ENCODE assay signal across 11 cellular contexts in genomic region chr5:35129921-35130485, GRCh38.
A peak's percentile ranks its signal among the peaks of the same experiment; 100 is the strongest.
DNase-seq lines count a peak whose midpoint lies in the region; ATAC-seq and TF ChIP-seq lines count a peak whose summit lies in the region.
"Had no signal": no experiment of that assay in that cellular context is flagged by ENCODE, and none has a peak within 500 bp of the region (broad histone marks: within the 10 kb centered on the region; RNA-seq: fewer than 3 reads in every experiment).

No MANE protein-coding gene starts in this region.

- no peaks in the 10 kb centered on the region for H3K9me3 Mint-ChIP-seq in activated T-helper 1 cell treated with anti-CD3 and anti-CD28 coated beads, Interleukin-12 subunit alpha, Interleukin-12 subunit beta, Interleukin-2, Interleukin-4 antibody, amounts not matched to agents 30 ng/mL and 10 ng/mL and 1 ng/mL, durations not matched to agents 14 hours and 24 hours and 36 hours
- peaks cover 12% of the 10 kb centered on the region for H3K9me3 Mint-ChIP-seq in WTC11

- H3K9me3 ChIP-seq in MG63: no peaks in the 10 kb centered on the region

- H3K27me3 ChIP-seq in MG63: no peaks in the 10 kb centered on the region

- no peak overlapping the region for H3K4me3 Mint-ChIP-seq in activated T-helper 1 cell treated with anti-CD3 and anti-CD28 coated beads, Interleukin-12 subunit alpha, Interleukin-12 subunit beta, Interleukin-2, Interleukin-4 antibody, amounts not matched to agents 30 ng/mL and 10 ng/mL and 1 ng/mL, durations not matched to agents 14 hours and 24 hours and 36 hours
- no peak overlapping the region for H3K4me3 Mint-ChIP-seq in WTC11
- H3K4me3 Mint-ChIP-seq: activated naive CD4-positive, alpha-beta T cell treated with anti-CD3 and anti-CD28 coated beads, Interleukin-2, amount 50 U/mL, for 24 hours; B cell; natural killer cell treated with Interleukin-12 subunit alpha and Interleukin-12 subunit beta and Interleukin-15 and Interleukin-18, amount 100 ng/mL, for 72 hours had no signal

- intact Hi-C loops in activated T-helper 1 cell treated with anti-CD3 and anti-CD28 coated beads, Interleukin-12 subunit alpha, Interleukin-12 subunit beta, Interleukin-2, Interleukin-4 antibody, amounts not matched to agents 30 ng/mL and 10 ng/mL and 1 ng/mL, durations not matched to agents 14 hours and 24 hours and 36 hours (cut with micrococcal nuclease): no loop called here
- intact Hi-C loops in lower leg skin (cut with DNase I; ENCODE audit: low total_unique reads): no loop called here

- DNase-seq in AG10803 (ENCODE audit: low read depth) (peak; percentile 50), MG63 (peak; percentile 25), lower leg skin (ENCODE audit: low spot score in 2 of 2) (peak; percentile 56 to 86), NCI-H345 treated with DMSO at 0.1 percent for 48 hours (lab: John Stamatoyannopoulos, UW; ENCODE audit: unreplicated experiment) (no peak), WTC11 (ENCODE audit: low spot score) (no peak)
- DNase-seq in activated T-helper 1 cell treated with anti-CD3 and anti-CD28 coated beads, Interleukin-12 subunit alpha, Interleukin-12 subunit beta, Interleukin-2, Interleukin-4 antibody, amounts not matched to agents 30 ng/mL and 10 ng/mL and 1 ng/mL, durations not matched to agents 14 hours and 24 hours and 36 hours (ENCODE audit: low spot score): peak; percentile 29

- POLR2A ChIA-PET in WTC11 (lab: Charles Lee): no interaction called here

- TF ChIP-seq CTCF in AG10803 (conservative IDR thresholded peaks at IDR 0.05; ENCODE audit: low read length) (no peak), lower leg skin (IDR thresholded peaks at IDR 0.05) (no peak), WTC11 (IDR thresholded peaks at IDR 0.05) (no peak)

- CTCF ChIA-PET in WTC11 (lab: Charles Lee): interaction anchor here (0.5 to 1.4 kb wide), 3 partner anchors 11 to 53 kb away, joined by 3 to 4 read pairs (median 4); no protein-coding TSS in a partner anchor

- WGBS in lower leg skin, 2 donors: 42 to 58% methylated on average over 7 of the region's 7 CpGs

- peaks cover 12% of the 10 kb centered on the region for H3K4me1 Mint-ChIP-seq in activated T-helper 1 cell treated with anti-CD3 and anti-CD28 coated beads, Interleukin-12 subunit alpha, Interleukin-12 subunit beta, Interleukin-2, Interleukin-4 antibody, amounts not matched to agents 30 ng/mL and 10 ng/mL and 1 ng/mL, durations not matched to agents 14 hours and 24 hours and 36 hours (ENCODE audit: low read depth)
- no peaks in the 10 kb centered on the region for H3K4me1 Mint-ChIP-seq in WTC11
- H3K4me1 Mint-ChIP-seq: B cell had no signal

- no peak overlapping the region for H3K27ac Mint-ChIP-seq in activated T-helper 1 cell treated with anti-CD3 and anti-CD28 coated beads, Interleukin-12 subunit alpha, Interleukin-12 subunit beta, Interleukin-2, Interleukin-4 antibody, amounts not matched to agents 30 ng/mL and 10 ng/mL and 1 ng/mL, durations not matched to agents 14 hours and 24 hours and 36 hours
- H3K27ac Mint-ChIP-seq in WTC11: no peak overlapping the region
- H3K27ac Mint-ChIP-seq: activated naive CD4-positive, alpha-beta T cell treated with anti-CD3 and anti-CD28 coated beads, Interleukin-2, amount 50 U/mL, for 24 hours; B cell; natural killer cell treated with Interleukin-12 subunit alpha and Interleukin-12 subunit beta and Interleukin-15 and Interleukin-18, amount 100 ng/mL, for 72 hours had no signal

- ATAC-seq in HG03175 (IDR thresholded peaks at IDR 0.05; ENCODE audit: unreplicated experiment) (no peak), HG02623 (IDR thresholded peaks at IDR 0.05; ENCODE audit: unreplicated experiment) (no peak), WTC11 (no peak)

- H3K4me3 ChIP-seq in AG10803 (ENCODE audit: low read length) (no peak overlapping the region), MG63 (no peak overlapping the region), lower leg skin (ENCODE audit: low read depth, poor library complexity, severe bottlenecking) (no peak overlapping the region)

- H3K36me3 ChIP-seq in MG63: no peaks in the 10 kb centered on the region

- H3K27me3 Mint-ChIP-seq in activated T-helper 1 cell treated with anti-CD3 and anti-CD28 coated beads, Interleukin-12 subunit alpha, Interleukin-12 subunit beta, Interleukin-2, Interleukin-4 antibody, amounts not matched to agents 30 ng/mL and 10 ng/mL and 1 ng/mL, durations not matched to agents 14 hours and 24 hours and 36 hours (ENCODE audit: insufficient read depth): peaks cover 22% of the 10 kb centered on the region
- H3K27me3 Mint-ChIP-seq in WTC11 (ENCODE audit: low read depth): no peaks in the 10 kb centered on the region

- TF ChIP-seq POLR2A in lower leg skin (IDR thresholded peaks at IDR 0.05): no peak

- H3K36me3 Mint-ChIP-seq in activated T-helper 1 cell treated with anti-CD3 and anti-CD28 coated beads, Interleukin-12 subunit alpha, Interleukin-12 subunit beta, Interleukin-2, Interleukin-4 antibody, amounts not matched to agents 30 ng/mL and 10 ng/mL and 1 ng/mL, durations not matched to agents 14 hours and 24 hours and 36 hours (ENCODE audit: low read depth): no peaks in the 10 kb centered on the region
- H3K36me3 Mint-ChIP-seq in WTC11: no peaks in the 10 kb centered on the region; the same call in 1 of the 2 replicates
- H3K36me3 Mint-ChIP-seq: activated naive CD4-positive, alpha-beta T cell treated with anti-CD3 and anti-CD28 coated beads, Interleukin-2, amount 50 U/mL, for 24 hours; natural killer cell treated with Interleukin-12 subunit alpha and Interleukin-12 subunit beta and Interleukin-15 and Interleukin-18, amount 100 ng/mL, for 72 hours had no signal

TF ChIP-seq in WTC11, 78 proteins besides CTCF, POLR2A, EP300 and RAD21:
- no peak for TF ChIP-seq ERG (CRISPR knock-in tag; IDR thresholded peaks at IDR 0.05)
- TF ChIP-seq FOXK1 (CRISPR knock-in tag; IDR thresholded peaks at IDR 0.05): no peak

Comparison
In these comparisons a context has a peak if more than half of its experiments do, and no peak if none do; other contexts are left out.
1. DNase-seq: peak in AG10803 (single experiment), MG63 (single experiment), activated T-helper 1 cell treated with anti-CD3 and anti-CD28 coated beads, Interleukin-12 subunit alpha, Interleukin-12 subunit beta, Interleukin-2, Interleukin-4 antibody, amounts not matched to agents 30 ng/mL and 10 ng/mL and 1 ng/mL, durations not matched to agents 14 hours and 24 hours and 36 hours (single experiment) and lower leg skin (2 of 2); none in NCI-H345 treated with DMSO at 0.1 percent for 48 hours (single experiment) and WTC11 (single experiment).